Comparison of ENCODE assay signal across 8 cellular contexts in the genomic region with DNA sequence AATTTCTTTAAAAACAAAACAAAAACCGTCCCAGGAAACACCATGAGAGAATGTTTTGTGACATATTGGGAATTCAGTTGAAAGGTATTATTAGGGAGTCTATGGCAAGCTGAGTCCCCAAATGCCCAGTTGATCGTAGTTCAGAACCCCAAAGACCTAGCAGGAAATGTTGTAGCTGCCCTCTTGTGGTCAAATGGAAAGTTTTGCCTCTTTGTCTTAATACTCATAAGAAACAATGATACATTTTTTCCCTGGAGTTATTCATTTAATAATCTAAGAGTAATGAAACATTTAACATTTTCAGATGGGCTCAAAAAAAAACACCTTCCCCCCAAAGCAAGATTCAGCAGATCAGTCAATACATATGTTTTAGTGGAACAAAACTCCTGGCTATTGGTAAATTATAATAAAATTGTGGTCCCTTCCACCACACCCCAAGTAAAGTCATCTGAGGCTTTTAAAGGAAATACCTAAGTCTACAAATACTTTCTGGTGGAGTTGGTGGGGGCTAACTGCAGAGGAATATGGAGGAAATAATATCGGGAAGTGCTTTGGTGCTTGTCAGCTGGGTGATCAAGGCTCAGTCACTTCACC. TPM values are rescaled to one million over a fixed set of nuclear protein-coding genes. Genes with fewer than 3 reads are reported as not detected.
DNase-seq lines count a peak whose midpoint lies in the region; ATAC-seq, FAIRE-seq and TF ChIP-seq lines count a peak whose summit lies in the region.

No MANE protein-coding gene starts in this region.

- H3K27ac ChIP-seq in BLaER1 treated with 17β-estradiol and CSF1 and Interleukin-3, amounts not matched to agents 10 nM and 100 nM = peak overlapping the region in 3 of 11 experiments; percentile 7 to 30 (median 8); a peak in 1 of 22 replicates
- H3K27ac ChIP-seq in adrenal gland = no peak overlapping the region

- peak; percentile 45 to 71 (median 60) for TF ChIP-seq CTCF in adrenal gland (IDR thresholded peaks at IDR 0.05)

- H3K4me3 ChIP-seq in BLaER1 treated with 17β-estradiol and CSF1 and Interleukin-3, amounts not matched to agents 10 nM and 100 nM = no peak overlapping the region
- H3K4me3 ChIP-seq in adrenal gland = no peak overlapping the region

- DNase-seq in NCI-H1105 treated with DMSO at 0.1 percent for 48 hours (lab: John Stamatoyannopoulos, UW) (peak; percentile 45), adrenal gland (peak in 2 of 7 donors; percentile 23 to 35), iPS-NIHi11 (ENCODE audit: low spot score) (peak; percentile 43), urothelium cell line (ENCODE audit: low spot score) (peak; percentile 49), T-helper 1 cell (no peak)

- peak; percentile 68 for ATAC-seq in GM19372 (IDR thresholded peaks at IDR 0.05; ENCODE audit: low read depth, unreplicated experiment)
- no peak for ATAC-seq in HG03139 (IDR thresholded peaks at IDR 0.05; ENCODE audit: unreplicated experiment)

- no peaks in the 10 kb centered on the region for H4K20me1 ChIP-seq in BLaER1 treated with 17β-estradiol and CSF1 and Interleukin-3, amounts not matched to agents 10 nM and 100 nM

- peak overlapping the region in 1 of 11 experiments; percentile 9; a peak in 1 of 22 replicates for H3K9ac ChIP-seq in BLaER1 treated with 17β-estradiol and CSF1 and Interleukin-3, amounts not matched to agents 10 nM and 100 nM

- WGBS in adrenal gland, 4 donors = 8 to 21% (median 17%) methylated on average over 3 of the region's 3 CpGs

- no peak for FAIRE-seq in urothelium cell line (lab: Jason Lieb, UNC)

- intact Hi-C loops in adrenal gland (cut with DNase I) = loop anchor here in 1 of 2 donors (5.0 kb wide), 2 partner anchors 46 to 194 kb away; no protein-coding TSS in a partner anchor

- peak overlapping the region in 10 of 11 experiments; percentile 8 to 55 (median 42); a peak in 16 of 22 replicates for H3K4me2 ChIP-seq in BLaER1 treated with 17β-estradiol and CSF1 and Interleukin-3, amounts not matched to agents 10 nM and 100 nM

- peaks cover 4 to 60% (median 20%) of the 10 kb centered on the region in 10 experiments; a peak in 17 of 20 replicates for H3K4me1 ChIP-seq in BLaER1 treated with 17β-estradiol and CSF1 and Interleukin-3, amounts not matched to agents 10 nM and 100 nM
- H3K4me1 ChIP-seq in adrenal gland (replicated peaks in 1 of 2) = peaks cover 6 to 11% of the 10 kb centered on the region in 2 donors

- peaks cover 0 to 38% (median 18%) of the 10 kb centered on the region in 11 experiments; a peak in 13 of 22 replicates for H3K9me3 ChIP-seq in BLaER1 treated with 17β-estradiol and CSF1 and Interleukin-3, amounts not matched to agents 10 nM and 100 nM (replicated peaks in 1 of 11)
- no peaks in the 10 kb centered on the region for H3K9me3 ChIP-seq in adrenal gland (replicated peaks in 1 of 3)

- no peaks in the 10 kb centered on the region for H3K36me3 ChIP-seq in BLaER1 treated with 17β-estradiol and CSF1 and Interleukin-3, amounts not matched to agents 10 nM and 100 nM
- H3K36me3 ChIP-seq in adrenal gland (replicated peaks in 1 of 2) = no peaks in the 10 kb centered on the region

- no peaks in the 10 kb centered on the region for H3K27me3 ChIP-seq in BLaER1 treated with 17β-estradiol and CSF1 and Interleukin-3, amounts not matched to agents 10 nM and 100 nM
- no peaks in the 10 kb centered on the region for H3K27me3 ChIP-seq in adrenal gland

- no peak for TF ChIP-seq POLR2A in adrenal gland (IDR thresholded peaks at IDR 0.05)

RNA-seq across cellular contexts. Expression of a gene that starts 37.8 kb away (rescaled TPM):
- 100 to 1,000 TPM in 6 of 8 donors, 10 to 100 TPM in 2; 52.3 to 430 (median 219) TPM for total RNA-seq in adrenal gland
- polyA plus RNA-seq in adrenal gland = 100 to 1,000 TPM in 1 of 3 donors, 10 to 100 TPM in 2; 44.8 to 130 (median 63.9) TPM

Comparison
In these comparisons a context has a peak if more than half of its experiments do, and no peak if none do; other contexts are left out.
1. DNase-seq: peak in NCI-H1105 treated with DMSO at 0.1 percent for 48 hours (single experiment), iPS-NIHi11 (single experiment) and urothelium cell line (single experiment); none in T-helper 1 cell (0 of 5).